In the genomic region with DNA sequence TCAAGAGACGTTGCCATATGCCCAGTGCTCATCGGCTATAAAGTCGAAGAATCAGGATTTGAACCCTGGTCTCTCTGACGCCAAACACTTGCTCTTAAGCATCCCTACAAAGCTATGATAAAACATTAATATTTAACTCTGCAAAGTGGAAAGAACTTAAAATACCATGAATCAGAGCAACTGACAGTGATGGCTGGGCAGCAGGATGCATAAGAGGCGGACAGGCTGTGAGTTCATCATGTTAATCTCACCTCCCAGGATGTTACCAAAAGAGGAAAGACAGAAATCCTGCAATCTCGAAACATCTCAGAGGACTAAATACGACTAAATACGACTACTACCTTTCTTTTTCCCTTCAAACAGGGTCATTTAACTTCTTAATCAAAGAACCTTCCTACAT, we compare ENCODE assay signal across 33 cellular contexts. TPM values are rescaled to one million over a fixed set of nuclear protein-coding genes. Genes with fewer than 3 reads are reported as not detected.
A peak's percentile ranks its signal among the peaks of the same experiment; 100 is the strongest.
DNase-seq lines count a peak whose midpoint lies in the region; ATAC-seq, FAIRE-seq and TF ChIP-seq lines count a peak whose summit lies in the region.
"Had no signal": no experiment of that assay in that cellular context is flagged by ENCODE, and none has a peak within 500 bp of the region (broad histone marks: within the 10 kb centered on the region; RNA-seq: fewer than 3 reads in every experiment).

No MANE protein-coding gene starts in this region.

- H3K4me3 Mint-ChIP-seq in activated naive CD8-positive, alpha-beta T cell: peak overlapping the region; percentile 27
- no peak overlapping the region for H3K4me3 Mint-ChIP-seq in activated naive CD8-positive, alpha-beta T cell treated with anti-CD3 and anti-CD28 coated beads, Interleukin-2, amount 50 U/mL, for 24 hours
- H3K4me3 Mint-ChIP-seq in astrocyte (ENCODE audit: unreplicated experiment): no peak overlapping the region
- H3K4me3 Mint-ChIP-seq: H9 had no signal

- H3K9me3 ChIP-seq in astrocyte (ENCODE audit: insufficient read depth, low read depth, low read length): no peaks in the 10 kb centered on the region
- no peaks in the 10 kb centered on the region for H3K9me3 ChIP-seq in smooth muscle cell (replicated peaks; ENCODE audit: low read depth)
- H3K9me3 ChIP-seq: colonic mucosa, mucosa of descending colon, ovary, Peyer's patch, testis had no signal

- H3F3A ChIP-seq in smooth muscle cell (ENCODE audit: low read depth): no peaks in the 10 kb centered on the region

- no peak for DNase-seq in activated naive CD8-positive, alpha-beta T cell treated with anti-CD3 and anti-CD28 coated beads, Interleukin-2, amount 50 U/mL, for 24 hours
- DNase-seq in astrocyte (ENCODE audit: low read depth) (no peak), kidney glomerular epithelial cell (lab: John Stamatoyannopoulos, UW) (peak; percentile 55), smooth muscle cell (lab: John Stamatoyannopoulos, UW; ENCODE audit: unreplicated experiment) (no peak), hippocampal formation (lab: John Stamatoyannopoulos, UW) (no peak), D721Med (ENCODE audit: insufficient read length, low spot score) (no peak), MV-4-11 (lab: John Stamatoyannopoulos, UW) (no peak)
- DNase-seq: activated CD4-positive, alpha-beta T cell treated with anti-CD3 and anti-CD28 coated beads for 4 hours; aorta; CD4-positive, alpha-beta memory T cell; colonic mucosa; effector CD8-positive, alpha-beta T cell; erythroblast; H9; Kasumi-1; left cardiac atrium; mucosa of descending colon; NCI-H146; NCI-H748 treated with DMSO at 0.1 percent for 48 hours; ovary; Peyer's patch; retina; SHP77 treated with DMSO at 0.1 percent for 48 hours; small intestine; stimulated activated naive CD4-positive, alpha-beta T cell treated with Interleukin-2 at 50 U/mL for 16 hours; testis had no signal

- H3K4me3 ChIP-seq in astrocyte (ENCODE audit: insufficient read depth, low read depth, low read length) (no peak overlapping the region), smooth muscle cell (no peak overlapping the region)
- H3K4me3 ChIP-seq: cardiac muscle cell, colonic mucosa, lung, mucosa of descending colon, ovary, Peyer's patch, testis had no signal

- FAIRE-seq in astrocyte (lab: Jason Lieb, UNC) (no peak), D721Med (lab: Jason Lieb, UNC) (no peak)
- FAIRE-seq: HepG2, small intestine, urothelium cell line had no signal

- ATAC-seq in activated naive CD8-positive, alpha-beta T cell treated with anti-CD3 and anti-CD28 coated beads, Interleukin-2, amount 50 U/mL, for 24 hours: no peak
- ATAC-seq: HepG2, left cardiac atrium, mucosa of descending colon had no signal

- no peaks in the 10 kb centered on the region for H3K27me3 Mint-ChIP-seq in activated naive CD8-positive, alpha-beta T cell
- no peaks in the 10 kb centered on the region for H3K27me3 Mint-ChIP-seq in activated naive CD8-positive, alpha-beta T cell treated with anti-CD3 and anti-CD28 coated beads, Interleukin-2, amount 50 U/mL, for 24 hours
- H3K27me3 Mint-ChIP-seq in astrocyte (ENCODE audit: low read depth, unreplicated experiment): no peaks in the 10 kb centered on the region
- H3K27me3 Mint-ChIP-seq: activated naive CD4-positive, alpha-beta T cell treated with anti-CD3 and anti-CD28 coated beads, Interleukin-2, amount 50 U/mL, for 24 hours; CD4-positive, alpha-beta memory T cell had no signal

- no peak overlapping the region for H3K27ac ChIP-seq in astrocyte (ENCODE audit: low read depth, low read length)
- H3K27ac ChIP-seq in smooth muscle cell (ENCODE audit: low read depth): no peak overlapping the region
- H3K27ac ChIP-seq: 22Rv1, cardiac muscle cell, colonic mucosa, ovary, Peyer's patch, testis had no signal

- H3K36me3 Mint-ChIP-seq in activated naive CD8-positive, alpha-beta T cell: peaks cover 4% of the 10 kb centered on the region
- peaks cover 21% of the 10 kb centered on the region for H3K36me3 Mint-ChIP-seq in activated naive CD8-positive, alpha-beta T cell treated with anti-CD3 and anti-CD28 coated beads, Interleukin-2, amount 50 U/mL, for 24 hours (ENCODE audit: low read depth)
- H3K36me3 Mint-ChIP-seq in astrocyte (ENCODE audit: low read depth, unreplicated experiment): no peaks in the 10 kb centered on the region

- peaks cover 3% of the 10 kb centered on the region for H3K4me1 ChIP-seq in astrocyte (ENCODE audit: insufficient read depth, low read length)
- H3K4me1 ChIP-seq in smooth muscle cell (ENCODE audit: low read depth): peaks cover 9% of the 10 kb centered on the region

- peaks cover 85% of the 10 kb centered on the region for H3K4me1 Mint-ChIP-seq in activated naive CD8-positive, alpha-beta T cell (ENCODE audit: low read depth)
- peaks cover 83% of the 10 kb centered on the region for H3K4me1 Mint-ChIP-seq in activated naive CD8-positive, alpha-beta T cell treated with anti-CD3 and anti-CD28 coated beads, Interleukin-2, amount 50 U/mL, for 24 hours
- peaks cover 14% of the 10 kb centered on the region for H3K4me1 Mint-ChIP-seq in astrocyte (ENCODE audit: low read depth, unreplicated experiment)

- no peaks in the 10 kb centered on the region for H3K27me3 ChIP-seq in astrocyte (ENCODE audit: insufficient read depth, low read length)
- H3K27me3 ChIP-seq in smooth muscle cell (ENCODE audit: low read depth): no peaks in the 10 kb centered on the region
- H3K27me3 ChIP-seq: cardiac muscle cell, colonic mucosa, ovary, Peyer's patch, testis had no signal

- H4K20me1 ChIP-seq in astrocyte (ENCODE audit: insufficient read depth, low read length): peaks cover 90% of the 10 kb centered on the region
- peaks cover 98% of the 10 kb centered on the region for H4K20me1 ChIP-seq in smooth muscle cell (ENCODE audit: low read depth)

- H3K4me2 ChIP-seq in astrocyte (ENCODE audit: low read length) (peak overlapping the region; percentile 0), smooth muscle cell (peak overlapping the region; percentile 28)

- H3K9me3 Mint-ChIP-seq in activated naive CD8-positive, alpha-beta T cell (ENCODE audit: low read depth): no peaks in the 10 kb centered on the region
- peaks cover 4% of the 10 kb centered on the region for H3K9me3 Mint-ChIP-seq in activated naive CD8-positive, alpha-beta T cell treated with anti-CD3 and anti-CD28 coated beads, Interleukin-2, amount 50 U/mL, for 24 hours
- no peaks in the 10 kb centered on the region for H3K9me3 Mint-ChIP-seq in astrocyte (ENCODE audit: unreplicated experiment)
- H3K9me3 Mint-ChIP-seq: activated naive CD4-positive, alpha-beta T cell treated with anti-CD3 and anti-CD28 coated beads, Interleukin-2, amount 50 U/mL, for 24 hours had no signal

- H3K79me2 ChIP-seq in astrocyte (ENCODE audit: insufficient read depth, low read length) (peaks cover 100% of the 10 kb centered on the region), smooth muscle cell (ENCODE audit: low read depth) (peaks cover 100% of the 10 kb centered on the region)

- H3K36me3 ChIP-seq in astrocyte (ENCODE audit: insufficient read depth, low read length): no peaks in the 10 kb centered on the region
- H3K36me3 ChIP-seq in smooth muscle cell (ENCODE audit: low read depth): no peaks in the 10 kb centered on the region
- H3K36me3 ChIP-seq: cardiac muscle cell, colonic mucosa, ovary, Peyer's patch had no signal

- H3K9ac ChIP-seq in astrocyte (ENCODE audit: low read length) (no peak overlapping the region), smooth muscle cell (ENCODE audit: low read depth) (no peak overlapping the region)

- TF ChIP-seq CTCF in astrocyte (IDR thresholded peaks at IDR 0.05; ENCODE audit: insufficient read depth, low read depth, low read length): no peak
- no peak for TF ChIP-seq CTCF in smooth muscle cell (IDR thresholded peaks at IDR 0.05; ENCODE audit: borderline replicate concordance, insufficient read depth, poor library complexity, severe bottlenecking)
- no peak for TF ChIP-seq CTCF in D721Med (IDR thresholded peaks at IDR 0.05; ENCODE audit: insufficient read depth, missing control alignments)

- no peak overlapping the region for H3K27ac Mint-ChIP-seq in activated naive CD8-positive, alpha-beta T cell
- no peak overlapping the region for H3K27ac Mint-ChIP-seq in activated naive CD8-positive, alpha-beta T cell treated with anti-CD3 and anti-CD28 coated beads, Interleukin-2, amount 50 U/mL, for 24 hours
- no peak overlapping the region for H3K27ac Mint-ChIP-seq in astrocyte (ENCODE audit: unreplicated experiment)
- H3K27ac Mint-ChIP-seq: activated naive CD4-positive, alpha-beta T cell treated with anti-CD3 and anti-CD28 coated beads, Interleukin-2, amount 50 U/mL, for 24 hours; H9 had no signal

- H2AFZ ChIP-seq in astrocyte (ENCODE audit: low read depth, low read length): no peak overlapping the region
- no peak overlapping the region for H2AFZ ChIP-seq in smooth muscle cell (ENCODE audit: low read depth)

- 72% methylated on average over 8 of the region's 8 CpGs for WGBS in smooth muscle cell (ENCODE audit: low lambda C conversion rate)

RNA-seq across cellular contexts. Expression of a gene that starts 5.8 kb away (rescaled TPM):
- 94.2 and 103 TPM in 2 replicates for total RNA-seq in astrocyte
- 67.5 and 86.2 TPM in 2 replicates for total RNA-seq in smooth muscle cell
- 13.5 and 17.3 TPM in 2 replicates for polyA plus RNA-seq in smooth muscle cell
